ENCODE assay signal across 16 cellular contexts in the genomic region with DNA sequence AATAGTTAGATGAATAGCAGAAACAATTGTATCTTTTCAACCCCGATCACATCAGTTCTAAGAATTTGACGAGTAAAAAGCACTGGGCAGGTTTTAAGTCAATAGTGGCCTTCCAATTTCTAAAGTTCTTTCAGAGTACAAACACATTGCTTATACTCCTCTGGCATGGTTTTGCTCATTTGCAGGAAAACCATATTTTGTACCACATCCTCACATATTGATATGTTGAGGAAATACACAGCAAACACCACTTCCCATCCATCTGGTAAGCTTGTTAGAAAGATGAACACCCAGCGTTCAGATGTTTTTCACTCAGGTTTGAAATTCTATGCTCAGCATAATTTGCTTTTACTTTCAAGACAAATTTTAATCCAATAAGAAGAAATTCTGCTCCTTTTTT.
DNase-seq lines count a peak whose midpoint lies in the region; FAIRE-seq and TF ChIP-seq lines count a peak whose summit lies in the region.
"Had no signal": no experiment of that assay in that cellular context is flagged by ENCODE, and none has a peak within 500 bp of the region (broad histone marks: within the 10 kb centered on the region; RNA-seq: fewer than 3 reads in every experiment).

No MANE protein-coding gene starts in this region.

- no peak for TF ChIP-seq CTCF in coronary artery (IDR thresholded peaks at IDR 0.05)

- H3K9me3 Mint-ChIP-seq in activated CD4-positive, alpha-beta T cell treated with anti-CD3 and anti-CD28 coated beads, Interleukin-2, amount 10 ng/mL, durations not matched to agents 7 days and 5 days = peaks cover 8% of the 10 kb centered on the region
- H3K9me3 Mint-ChIP-seq in immature natural killer cell = peaks cover 0 to 2% (median 0%) of the 10 kb centered on the region in 6 donors

- peak; percentile 59 for DNase-seq in activated CD4-positive, alpha-beta T cell treated with anti-CD3 and anti-CD28 coated beads, Interleukin-2, amount 10 ng/mL, durations not matched to agents 7 days and 5 days
- DNase-seq in activated CD4-positive, alpha-beta T cell treated with anti-CD3 and anti-CD28 coated beads for 4 hours = no peak
- DNase-seq in GM19239 (ENCODE audit: insufficient read length, low spot score) (no peak), Kasumi-1 (lab: John Stamatoyannopoulos, UW) (peak; percentile 76 to 85), immature natural killer cell (peak; percentile 50 to 59 (median 52)), coronary artery (ENCODE audit: low spot score) (no peak), KBM-7 (no peak), nucleus accumbens (lab: John Stamatoyannopoulos, UW) (no peak)
- DNase-seq: activated CD4-positive, CD25-positive, alpha-beta regulatory T cell treated with anti-CD3 and anti-CD28 coated beads, Interleukin-2, amount 50 U/mL, for 72 hours; activated gamma-delta T cell; GOT3; heart right ventricle; NCI-H1048; NCI-H2171 treated with DMSO at 0.1 percent for 48 hours; testis had no signal

- no peak overlapping the region for H3K4me3 ChIP-seq in coronary artery
- H3K4me3 ChIP-seq: A549, heart right ventricle, testis had no signal

- CTCF ChIA-PET in activated CD4-positive, alpha-beta T cell treated with anti-CD3 and anti-CD28 coated beads, Interleukin-2, amount 10 ng/mL, durations not matched to agents 7 days and 5 days (lab: Charles Lee) = no interaction called here

- H3K36me3 Mint-ChIP-seq in activated CD4-positive, alpha-beta T cell treated with anti-CD3 and anti-CD28 coated beads, Interleukin-2, amount 10 ng/mL, durations not matched to agents 7 days and 5 days (ENCODE audit: low read depth) = peaks cover 19% of the 10 kb centered on the region
- peaks cover 0 to 4% (median 0%) of the 10 kb centered on the region in 3 donors for H3K36me3 Mint-ChIP-seq in immature natural killer cell

- peak overlapping the region; percentile 91 for H3K27ac Mint-ChIP-seq in activated CD4-positive, alpha-beta T cell treated with anti-CD3 and anti-CD28 coated beads, Interleukin-2, amount 10 ng/mL, durations not matched to agents 7 days and 5 days
- H3K27ac Mint-ChIP-seq in immature natural killer cell = peak overlapping the region; percentile 80 to 90 (median 84)

- peak; percentile 37 for FAIRE-seq in GM19239 (lab: Jason Lieb, UNC)
- FAIRE-seq: A549 had no signal

- peaks cover 66% of the 10 kb centered on the region for H3K4me1 Mint-ChIP-seq in activated CD4-positive, alpha-beta T cell treated with anti-CD3 and anti-CD28 coated beads, Interleukin-2, amount 10 ng/mL, durations not matched to agents 7 days and 5 days
- H3K4me1 Mint-ChIP-seq in immature natural killer cell = peaks cover 73 to 93% of the 10 kb centered on the region in 2 donors

- POLR2A ChIA-PET in activated CD4-positive, alpha-beta T cell treated with anti-CD3 and anti-CD28 coated beads, Interleukin-2, amount 10 ng/mL, durations not matched to agents 7 days and 5 days (lab: Charles Lee) = no interaction called here

- H3K27me3 Mint-ChIP-seq in activated CD4-positive, alpha-beta T cell treated with anti-CD3 and anti-CD28 coated beads, Interleukin-2, amount 10 ng/mL, durations not matched to agents 7 days and 5 days = no peaks in the 10 kb centered on the region
- peaks cover 0 to 4% (median 2%) of the 10 kb centered on the region in 3 donors for H3K27me3 Mint-ChIP-seq in immature natural killer cell (ENCODE audit: low read depth in 3 of 3)

- peak overlapping the region; percentile 51 for H3K4me3 Mint-ChIP-seq in activated CD4-positive, alpha-beta T cell treated with anti-CD3 and anti-CD28 coated beads, Interleukin-2, amount 10 ng/mL, durations not matched to agents 7 days and 5 days
- peak overlapping the region; percentile 69 to 88 (median 81) for H3K4me3 Mint-ChIP-seq in immature natural killer cell

- in situ Hi-C loops in KBM-7 (cut with MboI; ENCODE audit: low pct_unique_long_range_greater_than_20kb, low sequenced_read_pairs) = no loop called here

- no peak overlapping the region for H3K27ac ChIP-seq in coronary artery
- H3K27ac ChIP-seq: A549, testis had no signal

Comparison
In these comparisons a context has a peak if more than half of its experiments do, and no peak if none do; other contexts are left out.
1. DNase-seq: peak in activated CD4-positive, alpha-beta T cell treated with anti-CD3 and anti-CD28 coated beads, Interleukin-2, amount 10 ng/mL, durations not matched to agents 7 days and 5 days (single experiment), Kasumi-1 (2 of 2) and immature natural killer cell (3 of 3); none in activated CD4-positive, alpha-beta T cell treated with anti-CD3 and anti-CD28 coated beads for 4 hours (0 of 2), GM19239 (single experiment), coronary artery (single experiment), KBM-7 (single experiment) and nucleus accumbens (0 of 56).